In the genomic region with DNA sequence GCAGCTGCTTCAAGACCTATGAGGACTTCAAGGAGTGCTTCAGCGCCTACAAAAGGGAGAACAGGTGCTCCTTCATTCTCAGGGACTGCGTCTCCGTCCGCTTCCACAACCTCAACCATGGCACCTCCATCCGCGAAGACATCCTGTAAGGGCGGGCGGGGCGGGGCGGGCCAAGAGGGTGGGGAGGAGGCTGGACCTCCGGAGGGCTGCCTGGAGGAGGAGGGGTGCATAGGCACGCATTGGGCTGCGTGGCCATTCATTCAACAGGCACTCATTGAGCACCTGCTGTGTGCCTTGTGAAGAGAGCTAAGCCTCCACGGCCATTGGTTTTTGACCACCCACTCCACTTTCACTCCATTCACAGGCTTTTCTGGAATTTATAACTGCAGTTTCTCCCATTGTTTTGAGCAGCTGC, we compare ENCODE assay signal across 8 cellular contexts. TPM values are rescaled to one million over a fixed set of nuclear protein-coding genes. Genes with fewer than 3 reads are reported as not detected.
DNase-seq lines count a peak whose midpoint lies in the region; ATAC-seq, FAIRE-seq and TF ChIP-seq lines count a peak whose summit lies in the region.

No MANE protein-coding gene starts in this region.

- H3K36me3 ChIP-seq in endocrine pancreas (ENCODE audit: control insufficient read depth, insufficient read depth, low read length) (no peaks in the 10 kb centered on the region), neural cell (ENCODE audit: insufficient read depth, low read length) (no peaks in the 10 kb centered on the region)

- H3K9ac ChIP-seq in endocrine pancreas (ENCODE audit: control insufficient read depth, insufficient read depth, low read length) (peak overlapping the region; percentile 57), neural cell (ENCODE audit: low read length) (peak overlapping the region; percentile 88)

- POLR2A ChIA-PET in RWPE1 (lab: Yijun Ruan, JAX; ENCODE audit: low non-redundant PET): interaction anchor here (0.6 kb wide), 1 partner anchor 9 kb away, joined by 3 read pairs; no protein-coding TSS in a partner anchor

- no peak for FAIRE-seq in HTR-8/SVneo (lab: Jason Lieb, UNC)

- H3K4me2 ChIP-seq in neural cell (ENCODE audit: low read length): peak overlapping the region; percentile 96

- peak overlapping the region; percentile 85 for H2AFZ ChIP-seq in neural cell (ENCODE audit: low read depth, low read length)

- H3K4me1 ChIP-seq in endocrine pancreas (ENCODE audit: control insufficient read depth, insufficient read depth, low read length): peaks cover 5% of the 10 kb centered on the region

- H3K4me3 ChIP-seq in endocrine pancreas (ENCODE audit: control insufficient read depth, insufficient read depth, low read length) (peak overlapping the region; percentile 71), neural cell (ENCODE audit: low read length) (peak overlapping the region; percentile 78)

- peak; percentile 26 for ATAC-seq in HG02870 (IDR thresholded peaks at IDR 0.05; ENCODE audit: unreplicated experiment)

- H3K79me2 ChIP-seq in neural cell (replicated peaks; ENCODE audit: insufficient read depth, low read length): peaks cover 28% of the 10 kb centered on the region

- DNase-seq in stimulated activated CD4-positive, alpha-beta T cell treated with anti-CD3 and anti-CD28 coated beads, Interleukin-15, amount 100 ng/mL, for 24 hours: peak; percentile 65
- DNase-seq in stimulated activated CD4-positive, alpha-beta T cell treated with anti-CD3 and anti-CD28 coated beads, Interleukin-4, amount 100 ng/mL, for 4 hours: no peak
- DNase-seq in RWPE1 (ENCODE audit: low spot score): peak; percentile 65
- no peak for DNase-seq in mucosa of gallbladder (ENCODE audit: low spot score)
- DNase-seq in HTR-8/SVneo (ENCODE audit: insufficient read length, low spot score): no peak

- no peaks in the 10 kb centered on the region for H3K9me2 ChIP-seq in neural cell (ENCODE audit: insufficient read depth, low read length)

- TF ChIP-seq EP300 in neural cell (conservative IDR thresholded peaks at IDR 0.05; ENCODE audit: poor library complexity, severe bottlenecking): no peak

- CTCF ChIA-PET in RWPE1 (lab: Yijun Ruan, JAX): interaction anchor here (0.9 kb wide), 1 partner anchor 14 kb away, joined by 3 read pairs; no protein-coding TSS in a partner anchor

- TF ChIP-seq CTCF in RWPE1 (conservative IDR thresholded peaks at IDR 0.05; ENCODE audit: low read depth) (no peak), neural cell (IDR thresholded peaks at IDR 0.05; ENCODE audit: poor library complexity, severe bottlenecking) (no peak)

- H3K9me3 ChIP-seq in endocrine pancreas (ENCODE audit: control insufficient read depth, low read length): no peaks in the 10 kb centered on the region
- H3K9me3 ChIP-seq in neural cell (ENCODE audit: low read length): no peaks in the 10 kb centered on the region

- TF ChIP-seq RAD21 in neural cell (conservative IDR thresholded peaks at IDR 0.05): no peak

- H3F3A ChIP-seq in neural cell (ENCODE audit: insufficient read depth, low read length, poor library complexity, severe bottlenecking): no peaks in the 10 kb centered on the region

- H3K27me3 ChIP-seq in endocrine pancreas (ENCODE audit: control insufficient read depth, insufficient read depth, low read length) (no peaks in the 10 kb centered on the region), neural cell (ENCODE audit: insufficient read depth, low read depth, low read length) (no peaks in the 10 kb centered on the region)

- peak overlapping the region; percentile 73 for H3K27ac ChIP-seq in RWPE1
- H3K27ac ChIP-seq in neural cell (ENCODE audit: low read length): peak overlapping the region; percentile 88

- H4K20me1 ChIP-seq in neural cell (ENCODE audit: insufficient read depth): no peaks in the 10 kb centered on the region

TF ChIP-seq in neural cell, 6 proteins besides CTCF, POLR2A, EP300 and RAD21:
- TF ChIP-seq TAF1 (IDR thresholded peaks at IDR 0.05; ENCODE audit: low read depth): no peak
- no peak for TF ChIP-seq POLR2AphosphoS5 (IDR thresholded peaks at IDR 0.05)
- TF ChIP-seq, protein P1, sequence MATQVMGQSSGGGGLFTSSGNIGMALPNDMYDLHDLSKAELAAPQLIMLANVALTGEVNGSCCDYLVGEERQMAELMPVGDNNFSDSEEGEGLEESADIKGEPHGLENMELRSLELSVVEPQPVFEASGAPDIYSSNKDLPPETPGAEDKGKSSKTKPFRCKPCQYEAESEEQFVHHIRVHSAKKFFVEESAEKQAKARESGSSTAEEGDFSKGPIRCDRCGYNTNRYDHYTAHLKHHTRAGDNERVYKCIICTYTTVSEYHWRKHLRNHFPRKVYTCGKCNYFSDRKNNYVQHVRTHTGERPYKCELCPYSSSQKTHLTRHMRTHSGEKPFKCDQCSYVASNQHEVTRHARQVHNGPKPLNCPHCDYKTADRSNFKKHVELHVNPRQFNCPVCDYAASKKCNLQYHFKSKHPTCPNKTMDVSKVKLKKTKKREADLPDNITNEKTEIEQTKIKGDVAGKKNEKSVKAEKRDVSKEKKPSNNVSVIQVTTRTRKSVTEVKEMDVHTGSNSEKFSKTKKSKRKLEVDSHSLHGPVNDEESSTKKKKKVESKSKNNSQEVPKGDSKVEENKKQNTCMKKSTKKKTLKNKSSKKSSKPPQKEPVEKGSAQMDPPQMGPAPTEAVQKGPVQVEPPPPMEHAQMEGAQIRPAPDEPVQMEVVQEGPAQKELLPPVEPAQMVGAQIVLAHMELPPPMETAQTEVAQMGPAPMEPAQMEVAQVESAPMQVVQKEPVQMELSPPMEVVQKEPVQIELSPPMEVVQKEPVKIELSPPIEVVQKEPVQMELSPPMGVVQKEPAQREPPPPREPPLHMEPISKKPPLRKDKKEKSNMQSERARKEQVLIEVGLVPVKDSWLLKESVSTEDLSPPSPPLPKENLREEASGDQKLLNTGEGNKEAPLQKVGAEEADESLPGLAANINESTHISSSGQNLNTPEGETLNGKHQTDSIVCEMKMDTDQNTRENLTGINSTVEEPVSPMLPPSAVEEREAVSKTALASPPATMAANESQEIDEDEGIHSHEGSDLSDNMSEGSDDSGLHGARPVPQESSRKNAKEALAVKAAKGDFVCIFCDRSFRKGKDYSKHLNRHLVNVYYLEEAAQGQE (IDR thresholded peaks at IDR 0.05; ENCODE audit: borderline replicate concordance): no peak
- no peak for TF ChIP-seq MXI1 (conservative IDR thresholded peaks at IDR 0.05; ENCODE audit: poor library complexity, severe bottlenecking)

RNA-seq across cellular contexts. Expression of a gene that starts 0.4 kb away (rescaled TPM):
- polyA plus RNA-seq in neural cell: 12.3 and 14.3 TPM in 2 replicates
- 29.5 and 30.9 TPM in 2 replicates for polyA minus RNA-seq in neural cell
- total RNA-seq in mucosa of gallbladder: 4.7 TPM

RNA-seq across cellular contexts. Expression of a gene that starts 0.7 kb away (rescaled TPM):
- polyA plus RNA-seq in neural cell: 60.9 and 68.7 TPM in 2 replicates
- 42.0 and 42.6 TPM in 2 replicates for polyA minus RNA-seq in neural cell
- 35.7 TPM for total RNA-seq in mucosa of gallbladder

RNA-seq across cellular contexts. Expression of a gene that starts 23.2 kb away (rescaled TPM):
- 3.3 and 5.5 TPM in 2 replicates for polyA plus RNA-seq in neural cell
- 13.6 and 14.2 TPM in 2 replicates for polyA minus RNA-seq in neural cell
- total RNA-seq in mucosa of gallbladder: 14.6 TPM

RNA-seq across cellular contexts. Expression of a gene that starts 24.2 kb away (rescaled TPM):
- 7.2 and 14.8 TPM in 2 replicates for polyA plus RNA-seq in neural cell
- polyA minus RNA-seq in neural cell: 12.4 and 12.7 TPM in 2 replicates
- total RNA-seq in mucosa of gallbladder: 34.6 TPM

RNA-seq across cellular contexts. Expression of a gene that starts 29.6 kb away (rescaled TPM):
- 1.2 and 5.1 TPM in 2 replicates for polyA plus RNA-seq in neural cell
- polyA minus RNA-seq in neural cell: 1.4 and 2.9 TPM in 2 replicates
- total RNA-seq in mucosa of gallbladder: 2.8 TPM

Comparison
In these comparisons a context has a peak if more than half of its experiments do, and no peak if none do; other contexts are left out.
1. DNase-seq: peak in stimulated activated CD4-positive, alpha-beta T cell treated with anti-CD3 and anti-CD28 coated beads, Interleukin-15, amount 100 ng/mL, for 24 hours (single experiment) and RWPE1 (single experiment); none in stimulated activated CD4-positive, alpha-beta T cell treated with anti-CD3 and anti-CD28 coated beads, Interleukin-4, amount 100 ng/mL, for 4 hours (0 of 2), mucosa of gallbladder (single experiment) and HTR-8/SVneo (single experiment).